ENCODE assay signal across 8 cellular contexts in the genomic region with DNA sequence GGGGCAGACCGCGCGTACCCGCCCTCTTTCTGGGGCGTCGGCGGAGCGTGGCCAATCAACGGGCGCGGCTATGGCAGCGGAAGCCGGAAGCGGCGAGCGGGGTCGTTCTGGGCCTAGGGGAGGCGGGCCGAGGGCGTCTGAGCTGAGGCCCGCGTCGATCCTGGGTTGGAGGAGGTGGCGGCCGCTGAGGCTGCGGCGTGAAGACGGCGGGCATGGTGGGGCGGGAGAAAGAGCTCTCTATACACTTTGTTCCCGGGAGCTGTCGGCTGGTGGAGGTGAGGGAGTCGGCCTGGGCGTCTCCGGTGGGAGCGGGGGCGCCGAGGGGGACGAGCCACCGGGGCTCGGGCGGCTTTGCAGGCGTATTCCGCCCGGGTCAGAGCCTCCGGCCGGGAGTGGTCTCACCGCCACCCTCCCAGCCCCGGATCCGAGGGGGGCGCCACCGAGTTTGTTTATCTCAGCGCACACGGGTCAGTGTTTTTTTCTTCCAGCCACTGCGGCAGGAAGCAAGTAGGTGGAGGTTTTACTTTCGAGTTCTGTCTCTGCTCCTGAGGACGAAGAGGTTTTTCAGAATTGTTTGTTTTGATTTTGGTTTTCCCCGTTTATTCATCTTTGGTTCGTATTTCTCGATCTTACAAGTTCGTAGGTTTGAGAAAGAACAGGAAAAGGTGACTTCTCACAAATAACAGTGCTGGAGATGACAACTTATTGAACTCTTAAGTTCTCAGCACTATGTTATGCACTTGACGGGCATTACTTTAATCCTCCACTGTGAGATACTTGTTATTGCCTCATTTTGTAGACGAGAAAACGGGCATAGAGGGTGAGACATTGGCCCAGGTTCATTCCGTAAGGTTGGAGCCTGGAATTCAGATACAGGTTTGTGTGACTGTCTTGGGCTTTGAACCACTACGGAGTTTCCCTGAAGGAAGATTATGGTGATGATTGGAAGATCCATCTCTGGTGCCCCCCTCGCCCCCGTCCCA. TPM values are rescaled to one million over a fixed set of nuclear protein-coding genes. Genes with fewer than 3 reads are reported as not detected.
A peak's percentile ranks its signal among the peaks of the same experiment; 100 is the strongest.
DNase-seq lines count a peak whose midpoint lies in the region; ATAC-seq and TF ChIP-seq lines count a peak whose summit lies in the region.

MAT2B (plus strand) TSS at position 145 of the 983 bp plus-strand sequence; CDS start at position 213, 68 bp downstream.

- no peaks in the 10 kb centered on the region for H3K9me3 ChIP-seq in right atrium auricular region
- no peaks in the 10 kb centered on the region for H3K9me3 ChIP-seq in vagina

- peak within 1 kb of the TSS; percentile 93 to 99 for H3K27ac ChIP-seq in right atrium auricular region
- H3K27ac ChIP-seq in vagina: peak within 1 kb of the TSS; percentile 98

- DNase-seq in NCI-H187 treated with DMSO at 0.1 percent for 48 hours (lab: John Stamatoyannopoulos, UW) (peak; percentile 70), anterior cingulate cortex (lab: John Stamatoyannopoulos, UW) (peak; percentile 71 to 97 (median 93)), right atrium auricular region (ENCODE audit: low spot score) (peak; percentile 96), putamen (ENCODE audit: low spot score) (peak; percentile 96), vagina (ENCODE audit: extremely low spot score in 2 of 2) (peak in 1 of 2 donors; percentile 96)

- H3K27me3 ChIP-seq in right atrium auricular region (no peaks in the 10 kb centered on the region), vagina (no peaks in the 10 kb centered on the region)

- peak; percentile 87 for ATAC-seq in GM18502 (IDR thresholded peaks at IDR 0.05; ENCODE audit: poor library complexity, unreplicated experiment)
- ATAC-seq in HG02970 (IDR thresholded peaks at IDR 0.05; ENCODE audit: low FRiP score, unreplicated experiment): peak; percentile 94

- no peaks in the 10 kb centered on the region for H3K36me3 ChIP-seq in right atrium auricular region
- H3K36me3 ChIP-seq in vagina: no peaks in the 10 kb centered on the region

- TF ChIP-seq CTCF in right atrium auricular region (IDR thresholded peaks at IDR 0.05): peak; percentile 35 to 78
- peak in 2 of 3 experiments; percentile 27 to 61 for TF ChIP-seq CTCF in vagina (IDR thresholded peaks at IDR 0.05)

- H3K4me1 ChIP-seq in right atrium auricular region (peaks cover 0 to 46% of the 10 kb centered on the region in 2 donors), vagina (peaks cover 55% of the 10 kb centered on the region)

- intact Hi-C loops in T-helper 2 cell treated with Interferon-gamma antibody and Interleukin-4, amounts not matched to agents 100 ng/mL and 5 ng/mL, for 36 hours (cut with micrococcal nuclease): loop anchor here (1.0 to 5.0 kb wide), 4 partner anchors 17 to 193 kb away; partner anchors contain the start of genes CCNG1, HMMR and NUDCD2
- intact Hi-C loops in vagina (cut with DNase I): loop anchor here (10.0 kb wide), 1 partner anchor 51 kb away; no protein-coding TSS in a partner anchor

- TF ChIP-seq POLR2A in vagina (IDR thresholded peaks at IDR 0.05): peak in 1 of 2 donors; percentile 86

- H3K4me3 ChIP-seq in right atrium auricular region: peak within 1 kb of the TSS; percentile 76 to 86
- H3K4me3 ChIP-seq in vagina: peak within 1 kb of the TSS; percentile 71 to 89

RNA-seq across cellular contexts. Expression of gene MAT2B, which starts in this region (rescaled TPM):
- 82.4 and 84.5 TPM in 2 replicates for total RNA-seq in T-helper 2 cell treated with Interferon-gamma antibody and Interleukin-4, amounts not matched to agents 100 ng/mL and 5 ng/mL, for 36 hours
- total RNA-seq in right atrium auricular region: 10 to 100 TPM; 47.6 to 84.7 TPM
- total RNA-seq in vagina: 38.3 TPM
